Comparison of ENCODE assay signal across 20 cellular contexts in genomic region chr1:221849110-221849509, GRCh38.
DNase-seq lines count a peak whose midpoint lies in the region; ATAC-seq, FAIRE-seq and TF ChIP-seq lines count a peak whose summit lies in the region.
"Had no signal": no experiment of that assay in that cellular context is flagged by ENCODE, and none has a peak within 500 bp of the region (broad histone marks: within the 10 kb centered on the region; RNA-seq: fewer than 3 reads in every experiment).

No MANE protein-coding gene starts in this region.

- no peak for TF ChIP-seq POLR2A in HepG2 (IDR thresholded peaks at IDR 0.05; ENCODE audit: insufficient read depth in 1 of 2, low read depth in 2 of 2, low read length in 2 of 2)
- no peak for TF ChIP-seq POLR2A in right lobe of liver (IDR thresholded peaks at IDR 0.05)

- H3K4me2 ChIP-seq in HepG2 (ENCODE audit: low read depth, low read length) (no peak overlapping the region), smooth muscle cell (no peak overlapping the region)
- H3K4me2 ChIP-seq: BLaER1 had no signal

- no peak overlapping the region for H3K27ac ChIP-seq in HepG2 (ENCODE audit: extremely low read length, insufficient read depth, low read length)
- no peak overlapping the region for H3K27ac ChIP-seq in right lobe of liver
- peak overlapping the region; percentile 37 for H3K27ac ChIP-seq in smooth muscle cell (ENCODE audit: low read depth)
- H3K27ac ChIP-seq: 22Rv1, BLaER1 had no signal

- H3K27me3 ChIP-seq in HepG2 (ENCODE audit: control insufficient read depth in 1 of 2, insufficient read depth in 2 of 2, low read length in 2 of 2) (no peaks in the 10 kb centered on the region), right lobe of liver (no peaks in the 10 kb centered on the region), smooth muscle cell (ENCODE audit: low read depth) (no peaks in the 10 kb centered on the region)
- H3K27me3 ChIP-seq: BLaER1 had no signal

- TF ChIP-seq RAD21 in HepG2 (CRISPR knock-in tag; IDR thresholded peaks at IDR 0.05): no peak

- H3F3A ChIP-seq in smooth muscle cell (ENCODE audit: low read depth): no peaks in the 10 kb centered on the region

- H4K20me1 ChIP-seq in HepG2 (ENCODE audit: insufficient read depth, low read length) (no peaks in the 10 kb centered on the region), smooth muscle cell (ENCODE audit: low read depth) (no peaks in the 10 kb centered on the region)
- H4K20me1 ChIP-seq: BLaER1 had no signal

- H3K9me3 ChIP-seq in HepG2 (ENCODE audit: low read length): no peaks in the 10 kb centered on the region
- H3K9me3 ChIP-seq in right lobe of liver: no peaks in the 10 kb centered on the region
- H3K9me3 ChIP-seq in smooth muscle cell (replicated peaks; ENCODE audit: low read depth): no peaks in the 10 kb centered on the region
- H3K9me3 ChIP-seq: BLaER1 had no signal

- no peak for TF ChIP-seq CTCF in HepG2 (CRISPR knock-in tag; IDR thresholded peaks at IDR 0.05)
- no peak for TF ChIP-seq CTCF in right lobe of liver (IDR thresholded peaks at IDR 0.05)
- TF ChIP-seq CTCF in epithelial cell of esophagus (IDR thresholded peaks at IDR 0.05; ENCODE audit: insufficient read depth, low read depth, low read length, missing control alignments): no peak
- no peak for TF ChIP-seq CTCF in smooth muscle cell (IDR thresholded peaks at IDR 0.05; ENCODE audit: borderline replicate concordance, insufficient read depth, poor library complexity, severe bottlenecking)

- no peak for DNase-seq in HepG2 (ENCODE audit: low spot score)
- DNase-seq in right lobe of liver: no peak
- DNase-seq in epithelial cell of esophagus (ENCODE audit: low read depth): peak; percentile 64
- no peak for DNase-seq in smooth muscle cell (lab: John Stamatoyannopoulos, UW; ENCODE audit: unreplicated experiment)
- DNase-seq in iPS-NIHi7 (ENCODE audit: extremely low spot score): no peak
- DNase-seq in COLO829 (ENCODE audit: low spot score): no peak
- no peak for DNase-seq in NCI-H1417 treated with DMSO at 0.1 percent for 48 hours (lab: John Stamatoyannopoulos, UW)
- DNase-seq: CD4-positive, alpha-beta memory T cell; DMS 273 treated with DMSO at 0.1 percent for 48 hours; DMS53; DND-41; EL; GOT3; H7; HFFc6 had no signal

- TF ChIP-seq EP300 in HepG2 (IDR thresholded peaks at IDR 0.05; ENCODE audit: low read depth in 2 of 2, low read length in 2 of 2): no peak
- TF ChIP-seq EP300 in HepG2 (CRISPR knock-in tag; IDR thresholded peaks at IDR 0.05; ENCODE audit: borderline replicate concordance): no peak

- H3K36me3 ChIP-seq in HepG2 (replicated peaks in 1 of 2; ENCODE audit: control insufficient read depth in 1 of 2, insufficient read depth in 2 of 2, low read length in 2 of 2) (no peaks in the 10 kb centered on the region), right lobe of liver (no peaks in the 10 kb centered on the region), smooth muscle cell (ENCODE audit: low read depth) (no peaks in the 10 kb centered on the region)
- H3K36me3 ChIP-seq: BLaER1 had no signal

- no TSS peak for BruUV-seq in HepG2 (replicated peaks; lab: Mats Ljungman, UMichigan)

- H2AFZ ChIP-seq in HepG2 (ENCODE audit: low read length) (no peak overlapping the region), smooth muscle cell (ENCODE audit: low read depth) (no peak overlapping the region)

- POLR2A ChIA-PET in HepG2 (lab: Yijun Ruan, JAX): no interaction called here

- no peak overlapping the region for H3K9ac ChIP-seq in HepG2 (ENCODE audit: insufficient read depth, low read depth, low read length)
- H3K9ac ChIP-seq in smooth muscle cell (ENCODE audit: low read depth): no peak overlapping the region
- H3K9ac ChIP-seq: BLaER1 had no signal

- no peaks in the 10 kb centered on the region for H3K79me2 ChIP-seq in HepG2 (ENCODE audit: insufficient read depth, low read length)
- H3K79me2 ChIP-seq in smooth muscle cell (ENCODE audit: low read depth): no peaks in the 10 kb centered on the region

- CTCF ChIA-PET in HepG2 (lab: Yijun Ruan, JAX; ENCODE audit: low intra/inter-chr PET ratio, low total read pairs): no interaction called here

- no peak for FAIRE-seq in HepG2 (lab: Jason Lieb, UNC)
- FAIRE-seq: GM12891, HTR-8/SVneo had no signal

- H3K4me3 ChIP-seq in HepG2 (replicated peaks in 1 of 3; ENCODE audit: insufficient read depth in 1 of 3, low read depth in 2 of 3, low read length in 3 of 3): no peak overlapping the region
- no peak overlapping the region for H3K4me3 ChIP-seq in right lobe of liver
- no peak overlapping the region for H3K4me3 ChIP-seq in epithelial cell of esophagus (ENCODE audit: low read length)
- H3K4me3 ChIP-seq in smooth muscle cell: no peak overlapping the region
- H3K4me3 ChIP-seq: BLaER1 had no signal

- intact Hi-C loops in HepG2 (cut with micrococcal nuclease; ENCODE audit: unreplicated experiment): loop anchor here (10.0 kb wide), 1 partner anchor 554 kb away; no protein-coding TSS in a partner anchor
- intact Hi-C loops in right lobe of liver (cut with DNase I): no loop called here

- ATAC-seq in HepG2: no peak
- no peak for ATAC-seq in right lobe of liver
- ATAC-seq: HCT116 had no signal

- in situ Hi-C loops in HepG2 (cut with HindIII; ENCODE audit: extremely low pct_ligation_motif_present, low pct_unique_long_range_greater_than_20kb): no loop called here

- H3K4me1 ChIP-seq in HepG2 (ENCODE audit: insufficient read depth, low read length): no peaks in the 10 kb centered on the region
- no peaks in the 10 kb centered on the region for H3K4me1 ChIP-seq in right lobe of liver
- peaks cover 4% of the 10 kb centered on the region for H3K4me1 ChIP-seq in smooth muscle cell (ENCODE audit: low read depth)

- WGBS in HepG2 (ENCODE audit: low lambda C conversion rate): 43% methylated on average over 1 of the region's 1 CpG
- 100% methylated on average over 1 of the region's 1 CpG for WGBS in right lobe of liver (ENCODE audit: insufficient coverage, low coverage, low lambda C conversion rate, missing lambda C conversion rate)
- 83% methylated on average over 1 of the region's 1 CpG for WGBS in smooth muscle cell (ENCODE audit: low lambda C conversion rate)

TF ChIP-seq in HepG2, 621 proteins besides CTCF, POLR2A, EP300 and RAD21:
- peak; percentile 24; the same call in 1 of the 2 replicates for TF ChIP-seq MAFF (IDR thresholded peaks at IDR 0.05; ENCODE audit: low read depth, low read length)
- TF ChIP-seq KLF9 (CRISPR knock-in tag; IDR thresholded peaks at IDR 0.05; ENCODE audit: low read depth): no peak
- peak; percentile 19 to 63; a peak in 2 of 4 replicates for TF ChIP-seq MAFK (conservative IDR thresholded peaks at IDR 0.05 in 1 of 2, IDR thresholded peaks at IDR 0.05 in 1 of 2; ENCODE audit: low read length in 2 of 2)
